In the genomic region with DNA sequence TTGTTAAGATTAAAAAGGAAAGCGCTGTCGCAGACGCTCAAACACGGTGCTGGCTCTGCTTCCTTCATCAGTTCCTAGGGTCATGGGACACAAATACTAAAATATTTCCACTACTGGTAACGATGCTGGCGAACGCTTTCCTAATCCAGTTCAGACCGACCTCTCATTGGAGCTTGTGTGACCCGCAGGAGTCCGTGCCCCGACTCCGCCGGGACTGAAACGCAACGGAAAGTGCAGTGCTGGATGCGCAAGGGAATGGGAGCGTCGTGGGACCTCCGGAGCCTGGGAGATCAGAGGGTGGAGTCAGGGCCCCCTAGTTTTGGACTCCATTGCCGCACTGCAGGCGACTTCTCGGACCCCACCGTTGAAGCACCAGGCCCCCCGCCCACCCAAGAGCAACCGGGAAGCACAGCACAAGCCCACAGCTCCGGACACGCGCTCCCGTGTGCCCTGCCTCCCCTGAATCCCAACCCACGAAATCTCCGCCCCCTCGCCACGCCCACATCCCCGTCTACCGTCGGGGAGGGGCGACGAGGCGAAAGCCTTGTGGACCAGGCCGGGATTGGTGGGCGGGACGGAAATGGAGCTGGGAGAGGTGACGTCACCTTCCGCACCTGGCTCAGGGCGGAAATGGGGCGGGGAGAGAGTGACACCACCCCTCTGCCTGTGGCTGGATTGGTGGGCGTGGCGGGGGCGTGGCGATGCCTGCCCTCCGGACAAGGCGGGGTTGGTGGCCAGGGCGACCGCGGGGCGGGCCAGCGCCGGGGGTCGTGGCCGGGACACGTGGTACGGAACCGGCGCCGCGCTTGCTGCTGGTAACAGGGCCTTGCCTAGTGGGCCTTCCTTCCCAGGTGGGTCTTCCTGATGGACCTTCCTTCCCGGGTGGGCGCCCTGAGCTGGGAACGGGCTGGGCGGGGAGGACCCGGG, we compare ENCODE assay signal across 1 cellular context.
TF ChIP-seq lines count a peak whose summit lies in the region.

A gene (plus strand): TSS at position 783 of the 927 bp plus-strand sequence. CDS start 3,611 bp downstream, outside the sequence.

TF ChIP-seq in HepG2, 621 proteins besides CTCF, POLR2A, EP300 and RAD21 (continued from another document and continues in another):
- TF ChIP-seq, protein P1, sequence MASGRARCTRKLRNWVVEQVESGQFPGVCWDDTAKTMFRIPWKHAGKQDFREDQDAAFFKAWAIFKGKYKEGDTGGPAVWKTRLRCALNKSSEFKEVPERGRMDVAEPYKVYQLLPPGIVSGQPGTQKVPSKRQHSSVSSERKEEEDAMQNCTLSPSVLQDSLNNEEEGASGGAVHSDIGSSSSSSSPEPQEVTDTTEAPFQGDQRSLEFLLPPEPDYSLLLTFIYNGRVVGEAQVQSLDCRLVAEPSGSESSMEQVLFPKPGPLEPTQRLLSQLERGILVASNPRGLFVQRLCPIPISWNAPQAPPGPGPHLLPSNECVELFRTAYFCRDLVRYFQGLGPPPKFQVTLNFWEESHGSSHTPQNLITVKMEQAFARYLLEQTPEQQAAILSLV (CRISPR knock-in tag; IDR thresholded peaks at IDR 0.05; ENCODE audit: borderline replicate concordance): peak; percentile 69; the same call in 1 of the 2 replicates
- TF ChIP-seq PHF8 (CRISPR knock-in tag; IDR thresholded peaks at IDR 0.05) (peak; percentile 93), ZNF558 (CRISPR knock-in tag; IDR thresholded peaks at IDR 0.05; ENCODE audit: borderline replicate concordance) (0 out of 2 replicates have a peak, but pooled peaks have one; percentile 60), ZBTB20 (CRISPR knock-in tag; IDR thresholded peaks at IDR 0.05; ENCODE audit: borderline replicate concordance, low read depth) (no peak), ZNF703 (CRISPR knock-in tag; IDR thresholded peaks at IDR 0.05; ENCODE audit: borderline replicate concordance) (no peak; the same call in 1 of the 2 replicates), ZFP36 (IDR thresholded peaks at IDR 0.05; ENCODE audit: borderline replicate concordance, low read depth, low read length, partially characterized antibody) (no peak), ZNF564 (CRISPR knock-in tag; IDR thresholded peaks at IDR 0.05) (no peak), ZNF598 (CRISPR knock-in tag; IDR thresholded peaks at IDR 0.05; ENCODE audit: borderline replicate concordance) (no peak), ZNF724P (CRISPR knock-in tag; IDR thresholded peaks at IDR 0.05; ENCODE audit: borderline replicate concordance) (0 out of 2 replicates have a peak, but pooled peaks have one; percentile 61), ONECUT2 (CRISPR knock-in tag; IDR thresholded peaks at IDR 0.05) (no peak), ZFP36L1 (CRISPR knock-in tag; IDR thresholded peaks at IDR 0.05) (peak; percentile 76; the same call in 1 of the 2 replicates), WIZ (CRISPR knock-in tag; IDR thresholded peaks at IDR 0.05) (peak; percentile 50; the same call in 1 of the 2 replicates), ZNF777 (CRISPR knock-in tag; IDR thresholded peaks at IDR 0.05) (peak; percentile 11; the same call in 1 of the 2 replicates), NR2F1 (CRISPR knock-in tag; IDR thresholded peaks at IDR 0.05) (0 out of 4 replicates have a peak, but pooled peaks of 1 of the 2 experiments have one; percentile 9), DR1 (CRISPR knock-in tag; IDR thresholded peaks at IDR 0.05) (peak; percentile 67), KMT2A (CRISPR knock-in tag; IDR thresholded peaks at IDR 0.05) (peak; percentile 56), ZNF383 (CRISPR knock-in tag; IDR thresholded peaks at IDR 0.05; ENCODE audit: borderline replicate concordance) (no peak), MYC (CRISPR knock-in tag; IDR thresholded peaks at IDR 0.05; ENCODE audit: borderline replicate concordance) (peak; percentile 95), ZMYM4 (CRISPR knock-in tag; IDR thresholded peaks at IDR 0.05) (peak; percentile 86), ZNF326 (CRISPR knock-in tag; IDR thresholded peaks at IDR 0.05; ENCODE audit: borderline replicate concordance) (no peak), MED1 (CRISPR knock-in tag; IDR thresholded peaks at IDR 0.05) (peak; percentile 73; the same call in 1 of the 2 replicates), POGZ (CRISPR knock-in tag; IDR thresholded peaks at IDR 0.05) (peak; percentile 79), CBFB (CRISPR knock-in tag; IDR thresholded peaks at IDR 0.05) (peak; percentile 14; the same call in 1 of the 2 replicates), TEAD2 (CRISPR knock-in tag; IDR thresholded peaks at IDR 0.05) (no peak), POLR2G (IDR thresholded peaks at IDR 0.05; ENCODE audit: low read depth, low read length) (peak; percentile 85), RCOR2 (CRISPR knock-in tag; IDR thresholded peaks at IDR 0.05) (no peak), CCDC6 (CRISPR knock-in tag; IDR thresholded peaks at IDR 0.05) (peak; percentile 15; the same call in 1 of the 2 replicates), HES4 (CRISPR knock-in tag; IDR thresholded peaks at IDR 0.05; ENCODE audit: borderline replicate concordance) (no peak; the same call in 1 of the 2 replicates), NFKB2 (CRISPR knock-in tag; IDR thresholded peaks at IDR 0.05; ENCODE audit: borderline replicate concordance) (no peak; the same call in 1 of the 2 replicates), CAMTA2 (CRISPR knock-in tag; IDR thresholded peaks at IDR 0.05; ENCODE audit: borderline replicate concordance) (no peak), RBM22 (optimal IDR thresholded peaks at IDR 0.05; ENCODE audit: low read length) (no peak), GTF2F1 (IDR thresholded peaks at IDR 0.05; ENCODE audit: low read length) (no peak), ZNF562 (CRISPR knock-in tag; IDR thresholded peaks at IDR 0.05; ENCODE audit: borderline replicate concordance) (no peak), POLR2AphosphoS2 (IDR thresholded peaks at IDR 0.05; ENCODE audit: low read depth, low read length) (no peak), TCF7 (IDR thresholded peaks at IDR 0.05; ENCODE audit: low read depth) (no peak), ZNF263 (CRISPR knock-in tag; IDR thresholded peaks at IDR 0.05) (0 out of 2 replicates have a peak, but pooled peaks have one; percentile 6), XBP1 (CRISPR knock-in tag; IDR thresholded peaks at IDR 0.05) (no peak), HOXA3 (CRISPR knock-in tag; IDR thresholded peaks at IDR 0.05) (peak; percentile 41; the same call in 1 of the 2 replicates), ZSCAN29 (CRISPR knock-in tag; conservative IDR thresholded peaks at IDR 0.05) (no peak), ZMYM3 (CRISPR knock-in tag; IDR thresholded peaks at IDR 0.05) (no peak), RFX5 (IDR thresholded peaks at IDR 0.05; ENCODE audit: low read depth, low read length) (peak; percentile 72), NCOA1 (CRISPR knock-in tag; IDR thresholded peaks at IDR 0.05) (no peak), NAIF1 (CRISPR knock-in tag; IDR thresholded peaks at IDR 0.05; ENCODE audit: borderline replicate concordance) (peak; percentile 82; the same call in 1 of the 2 replicates)
- TF ChIP-seq, protein P2, sequence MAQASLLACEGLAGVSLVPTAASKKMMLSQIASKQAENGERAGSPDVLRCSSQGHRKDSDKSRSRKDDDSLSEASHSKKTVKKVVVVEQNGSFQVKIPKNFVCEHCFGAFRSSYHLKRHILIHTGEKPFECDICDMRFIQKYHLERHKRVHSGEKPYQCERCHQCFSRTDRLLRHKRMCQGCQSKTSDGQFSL (CRISPR knock-in tag; IDR thresholded peaks at IDR 0.05): no peak
- TF ChIP-seq, protein P3, sequence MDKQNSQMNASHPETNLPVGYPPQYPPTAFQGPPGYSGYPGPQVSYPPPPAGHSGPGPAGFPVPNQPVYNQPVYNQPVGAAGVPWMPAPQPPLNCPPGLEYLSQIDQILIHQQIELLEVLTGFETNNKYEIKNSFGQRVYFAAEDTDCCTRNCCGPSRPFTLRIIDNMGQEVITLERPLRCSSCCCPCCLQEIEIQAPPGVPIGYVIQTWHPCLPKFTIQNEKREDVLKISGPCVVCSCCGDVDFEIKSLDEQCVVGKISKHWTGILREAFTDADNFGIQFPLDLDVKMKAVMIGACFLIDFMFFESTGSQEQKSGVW (CRISPR knock-in tag; IDR thresholded peaks at IDR 0.05; ENCODE audit: borderline replicate concordance): no peak
- TF ChIP-seq, protein P4, sequence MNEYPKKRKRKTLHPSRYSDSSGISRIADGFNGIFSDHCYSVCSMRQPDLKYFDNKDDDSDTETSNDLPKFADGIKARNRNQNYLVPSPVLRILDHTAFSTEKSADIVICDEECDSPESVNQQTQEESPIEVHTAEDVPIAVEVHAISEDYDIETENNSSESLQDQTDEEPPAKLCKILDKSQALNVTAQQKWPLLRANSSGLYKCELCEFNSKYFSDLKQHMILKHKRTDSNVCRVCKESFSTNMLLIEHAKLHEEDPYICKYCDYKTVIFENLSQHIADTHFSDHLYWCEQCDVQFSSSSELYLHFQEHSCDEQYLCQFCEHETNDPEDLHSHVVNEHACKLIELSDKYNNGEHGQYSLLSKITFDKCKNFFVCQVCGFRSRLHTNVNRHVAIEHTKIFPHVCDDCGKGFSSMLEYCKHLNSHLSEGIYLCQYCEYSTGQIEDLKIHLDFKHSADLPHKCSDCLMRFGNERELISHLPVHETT (CRISPR knock-in tag; conservative IDR thresholded peaks at IDR 0.05): peak; percentile 56; the same call in 1 of the 2 replicates
- TF ChIP-seq, protein P5, sequence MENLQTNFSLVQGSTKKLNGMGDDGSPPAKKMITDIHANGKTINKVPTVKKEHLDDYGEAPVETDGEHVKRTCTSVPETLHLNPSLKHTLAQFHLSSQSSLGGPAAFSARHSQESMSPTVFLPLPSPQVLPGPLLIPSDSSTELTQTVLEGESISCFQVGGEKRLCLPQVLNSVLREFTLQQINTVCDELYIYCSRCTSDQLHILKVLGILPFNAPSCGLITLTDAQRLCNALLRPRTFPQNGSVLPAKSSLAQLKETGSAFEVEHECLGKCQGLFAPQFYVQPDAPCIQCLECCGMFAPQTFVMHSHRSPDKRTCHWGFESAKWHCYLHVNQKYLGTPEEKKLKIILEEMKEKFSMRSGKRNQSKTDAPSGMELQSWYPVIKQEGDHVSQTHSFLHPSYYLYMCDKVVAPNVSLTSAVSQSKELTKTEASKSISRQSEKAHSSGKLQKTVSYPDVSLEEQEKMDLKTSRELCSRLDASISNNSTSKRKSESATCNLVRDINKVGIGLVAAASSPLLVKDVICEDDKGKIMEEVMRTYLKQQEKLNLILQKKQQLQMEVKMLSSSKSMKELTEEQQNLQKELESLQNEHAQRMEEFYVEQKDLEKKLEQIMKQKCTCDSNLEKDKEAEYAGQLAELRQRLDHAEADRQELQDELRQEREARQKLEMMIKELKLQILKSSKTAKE (CRISPR knock-in tag; IDR thresholded peaks at IDR 0.05; ENCODE audit: borderline replicate concordance): no peak
- TF ChIP-seq, protein P6, sequence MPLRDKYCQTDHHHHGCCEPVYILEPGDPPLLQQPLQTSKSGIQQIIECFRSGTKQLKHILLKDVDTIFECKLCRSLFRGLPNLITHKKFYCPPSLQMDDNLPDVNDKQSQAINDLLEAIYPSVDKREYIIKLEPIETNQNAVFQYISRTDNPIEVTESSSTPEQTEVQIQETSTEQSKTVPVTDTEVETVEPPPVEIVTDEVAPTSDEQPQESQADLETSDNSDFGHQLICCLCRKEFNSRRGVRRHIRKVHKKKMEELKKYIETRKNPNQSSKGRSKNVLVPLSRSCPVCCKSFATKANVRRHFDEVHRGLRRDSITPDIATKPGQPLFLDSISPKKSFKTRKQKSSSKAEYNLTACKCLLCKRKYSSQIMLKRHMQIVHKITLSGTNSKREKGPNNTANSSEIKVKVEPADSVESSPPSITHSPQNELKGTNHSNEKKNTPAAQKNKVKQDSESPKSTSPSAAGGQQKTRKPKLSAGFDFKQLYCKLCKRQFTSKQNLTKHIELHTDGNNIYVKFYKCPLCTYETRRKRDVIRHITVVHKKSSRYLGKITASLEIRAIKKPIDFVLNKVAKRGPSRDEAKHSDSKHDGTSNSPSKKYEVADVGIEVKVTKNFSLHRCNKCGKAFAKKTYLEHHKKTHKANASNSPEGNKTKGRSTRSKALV (CRISPR knock-in tag; IDR thresholded peaks at IDR 0.05): peak; percentile 55; the same call in 1 of the 2 replicates
- TF ChIP-seq, protein P7, sequence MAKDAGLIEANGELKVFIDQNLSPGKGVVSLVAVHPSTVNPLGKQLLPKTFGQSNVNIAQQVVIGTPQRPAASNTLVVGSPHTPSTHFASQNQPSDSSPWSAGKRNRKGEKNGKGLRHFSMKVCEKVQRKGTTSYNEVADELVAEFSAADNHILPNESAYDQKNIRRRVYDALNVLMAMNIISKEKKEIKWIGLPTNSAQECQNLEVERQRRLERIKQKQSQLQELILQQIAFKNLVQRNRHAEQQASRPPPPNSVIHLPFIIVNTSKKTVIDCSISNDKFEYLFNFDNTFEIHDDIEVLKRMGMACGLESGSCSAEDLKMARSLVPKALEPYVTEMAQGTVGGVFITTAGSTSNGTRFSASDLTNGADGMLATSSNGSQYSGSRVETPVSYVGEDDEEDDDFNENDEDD (CRISPR knock-in tag; IDR thresholded peaks at IDR 0.05; ENCODE audit: borderline replicate concordance): no peak; the same call in 1 of the 2 replicates
- TF ChIP-seq, protein P8, sequence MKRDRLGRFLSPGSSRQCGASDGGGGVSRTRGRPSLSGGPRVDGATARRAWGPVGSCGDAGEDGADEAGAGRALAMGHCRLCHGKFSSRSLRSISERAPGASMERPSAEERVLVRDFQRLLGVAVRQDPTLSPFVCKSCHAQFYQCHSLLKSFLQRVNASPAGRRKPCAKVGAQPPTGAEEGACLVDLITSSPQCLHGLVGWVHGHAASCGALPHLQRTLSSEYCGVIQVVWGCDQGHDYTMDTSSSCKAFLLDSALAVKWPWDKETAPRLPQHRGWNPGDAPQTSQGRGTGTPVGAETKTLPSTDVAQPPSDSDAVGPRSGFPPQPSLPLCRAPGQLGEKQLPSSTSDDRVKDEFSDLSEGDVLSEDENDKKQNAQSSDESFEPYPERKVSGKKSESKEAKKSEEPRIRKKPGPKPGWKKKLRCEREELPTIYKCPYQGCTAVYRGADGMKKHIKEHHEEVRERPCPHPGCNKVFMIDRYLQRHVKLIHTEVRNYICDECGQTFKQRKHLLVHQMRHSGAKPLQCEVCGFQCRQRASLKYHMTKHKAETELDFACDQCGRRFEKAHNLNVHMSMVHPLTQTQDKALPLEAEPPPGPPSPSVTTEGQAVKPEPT (CRISPR knock-in tag; IDR thresholded peaks at IDR 0.05; ENCODE audit: low read depth): no peak
- TF ChIP-seq, protein P9, sequence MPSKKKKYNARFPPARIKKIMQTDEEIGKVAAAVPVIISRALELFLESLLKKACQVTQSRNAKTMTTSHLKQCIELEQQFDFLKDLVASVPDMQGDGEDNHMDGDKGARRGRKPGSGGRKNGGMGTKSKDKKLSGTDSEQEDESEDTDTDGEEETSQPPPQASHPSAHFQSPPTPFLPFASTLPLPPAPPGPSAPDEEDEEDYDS (CRISPR knock-in tag; IDR thresholded peaks at IDR 0.05): peak; percentile 91
- TF ChIP-seq, protein P10, sequence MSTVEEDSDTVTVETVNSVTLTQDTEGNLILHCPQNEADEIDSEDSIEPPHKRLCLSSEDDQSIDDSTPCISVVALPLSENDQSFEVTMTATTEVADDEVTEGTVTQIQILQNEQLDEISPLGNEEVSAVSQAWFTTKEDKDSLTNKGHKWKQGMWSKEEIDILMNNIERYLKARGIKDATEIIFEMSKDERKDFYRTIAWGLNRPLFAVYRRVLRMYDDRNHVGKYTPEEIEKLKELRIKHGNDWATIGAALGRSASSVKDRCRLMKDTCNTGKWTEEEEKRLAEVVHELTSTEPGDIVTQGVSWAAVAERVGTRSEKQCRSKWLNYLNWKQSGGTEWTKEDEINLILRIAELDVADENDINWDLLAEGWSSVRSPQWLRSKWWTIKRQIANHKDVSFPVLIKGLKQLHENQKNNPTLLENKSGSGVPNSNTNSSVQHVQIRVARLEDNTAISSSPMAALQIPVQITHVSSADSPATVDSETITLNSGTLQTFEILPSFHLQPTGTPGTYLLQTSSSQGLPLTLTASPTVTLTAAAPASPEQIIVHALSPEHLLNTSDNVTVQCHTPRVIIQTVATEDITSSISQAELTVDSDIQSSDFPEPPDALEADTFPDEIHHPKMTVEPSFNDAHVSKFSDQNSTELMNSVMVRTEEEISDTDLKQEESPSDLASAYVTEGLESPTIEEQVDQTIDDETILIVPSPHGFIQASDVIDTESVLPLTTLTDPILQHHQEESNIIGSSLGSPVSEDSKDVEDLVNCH (CRISPR knock-in tag; IDR thresholded peaks at IDR 0.05): no peak
